In genomic region chr13:26280295-26280694, GRCh38 we compare ENCODE assay signal across 16 cellular contexts. TPM values are rescaled to one million over a fixed set of nuclear protein-coding genes. Genes with fewer than 3 reads are reported as not detected.
DNase-seq lines count a peak whose midpoint lies in the region; ATAC-seq and TF ChIP-seq lines count a peak whose summit lies in the region.
"Had no signal": no experiment of that assay in that cellular context is flagged by ENCODE, and none has a peak within 500 bp of the region (broad histone marks: within the 10 kb centered on the region; RNA-seq: fewer than 3 reads in every experiment).

No MANE protein-coding gene starts in this region.

- no peak for TF ChIP-seq POLR2A in heart left ventricle (IDR thresholded peaks at IDR 0.05)

- no peaks in the 10 kb centered on the region for H3K27me3 Mint-ChIP-seq in activated CD4-positive, alpha-beta T cell treated with anti-CD3 and anti-CD28 coated beads for 36 hours
- H3K27me3 Mint-ChIP-seq in activated CD4-positive, alpha-beta T cell treated with anti-CD3 and anti-CD28 coated beads, Interleukin-2, amount 10 ng/mL, durations not matched to agents 24 days and 14 days, result no peaks in the 10 kb centered on the region
- H3K27me3 Mint-ChIP-seq: activated T-cell treated with anti-CD3 and anti-CD28 coated beads, Interleukin-2, amount 50 U/mL, for 24 hours had no signal

- H3K4me3 ChIP-seq in SK-N-SH (ENCODE audit: low read depth in 2 of 2, low read length in 1 of 2) (0 out of 4 replicates have a peak overlapping the region, but pooled peaks of 1 of the 2 experiments have one; percentile 7), fibroblast of lung (replicated peaks in 1 of 4; ENCODE audit: control extremely low read depth in 1 of 4, insufficient read depth in 1 of 4, low read depth in 3 of 4, low read length in 4 of 4) (no peak overlapping the region), smooth muscle cell (no peak overlapping the region), HAP-1 (no peak overlapping the region), heart left ventricle (no peak overlapping the region), WERI-Rb-1 (ENCODE audit: low read depth, low read length) (no peak overlapping the region)
- H3K4me3 ChIP-seq: colonic mucosa had no signal

- peak in 1 of 2 experiments; percentile 56; a peak in 1 of 4 replicates for TF ChIP-seq EP300 in SK-N-SH (IDR thresholded peaks at IDR 0.05; ENCODE audit: borderline replicate concordance in 1 of 2, low read depth in 1 of 2, low read length in 1 of 2)

- H3K79me2 ChIP-seq in SK-N-SH (ENCODE audit: insufficient read depth) (peaks cover 56% of the 10 kb centered on the region), fibroblast of lung (ENCODE audit: control insufficient read depth, insufficient read depth, low read length) (peaks cover 3% of the 10 kb centered on the region), smooth muscle cell (ENCODE audit: low read depth) (peaks cover 60% of the 10 kb centered on the region)

- H3K36me3 ChIP-seq in SK-N-SH (replicated peaks in 1 of 2; ENCODE audit: control insufficient read depth in 1 of 2, insufficient read depth in 2 of 2, low read length in 1 of 2) (peaks cover 7 to 8% of the 10 kb centered on the region in 2 experiments), fibroblast of lung (ENCODE audit: control insufficient read depth, insufficient read depth, low read length) (no peaks in the 10 kb centered on the region), smooth muscle cell (ENCODE audit: low read depth) (peaks cover 3% of the 10 kb centered on the region), HAP-1 (replicated peaks) (no peaks in the 10 kb centered on the region), heart left ventricle (peaks cover 0 to 7% (median 4%) of the 10 kb centered on the region in 9 donors), WERI-Rb-1 (peaks cover 37% of the 10 kb centered on the region)
- H3K36me3 ChIP-seq: colonic mucosa had no signal

- peaks cover 15% of the 10 kb centered on the region for H3K36me3 Mint-ChIP-seq in activated CD4-positive, alpha-beta T cell treated with anti-CD3 and anti-CD28 coated beads for 36 hours (ENCODE audit: low read depth)
- peaks cover 14% of the 10 kb centered on the region for H3K36me3 Mint-ChIP-seq in activated CD4-positive, alpha-beta T cell treated with anti-CD3 and anti-CD28 coated beads, Interleukin-2, amount 10 ng/mL, durations not matched to agents 24 days and 14 days (ENCODE audit: low read depth)

- TF ChIP-seq RAD21 in SK-N-SH (IDR thresholded peaks at IDR 0.05; ENCODE audit: low read length), result no peak

- no peak overlapping the region for H3K4me3 Mint-ChIP-seq in activated CD4-positive, alpha-beta T cell treated with anti-CD3 and anti-CD28 coated beads for 36 hours
- no peak overlapping the region for H3K4me3 Mint-ChIP-seq in activated CD4-positive, alpha-beta T cell treated with anti-CD3 and anti-CD28 coated beads, Interleukin-2, amount 10 ng/mL, durations not matched to agents 24 days and 14 days
- H3K4me3 Mint-ChIP-seq: activated T-cell treated with anti-CD3 and anti-CD28 coated beads, Interleukin-2, amount 50 U/mL, for 24 hours; nephron had no signal

- H3K4me2 ChIP-seq in SK-N-SH, result peak overlapping the region; percentile 46
- H3K4me2 ChIP-seq in fibroblast of lung (ENCODE audit: extremely low read depth, insufficient read depth, low read length), result no peak overlapping the region
- no peak overlapping the region for H3K4me2 ChIP-seq in smooth muscle cell

- ATAC-seq in activated CD4-positive, alpha-beta T cell treated with anti-CD3 and anti-CD28 coated beads for 36 hours, result peak; percentile 49
- ATAC-seq in heart left ventricle, result no peak

- in situ Hi-C loops in HAP-1 (cut with MboI; ENCODE audit: low sequenced_read_pairs), result no loop called here

- H3K27ac ChIP-seq in SK-N-SH (ENCODE audit: low read depth in 2 of 2, low read length in 1 of 2), result peak overlapping the region in 1 of 2 experiments; percentile 64; a peak in 2 of 4 replicates
- no peak overlapping the region for H3K27ac ChIP-seq in fibroblast of lung (ENCODE audit: insufficient read depth, low read length)
- peak overlapping the region; percentile 47 for H3K27ac ChIP-seq in smooth muscle cell (ENCODE audit: low read depth)
- H3K27ac ChIP-seq in heart left ventricle, result no peak overlapping the region
- H3K27ac ChIP-seq in WERI-Rb-1, result no peak overlapping the region
- H3K27ac ChIP-seq: colonic mucosa had no signal

- H3K27ac Mint-ChIP-seq in activated CD4-positive, alpha-beta T cell treated with anti-CD3 and anti-CD28 coated beads for 36 hours, result no peak overlapping the region
- no peak overlapping the region for H3K27ac Mint-ChIP-seq in activated CD4-positive, alpha-beta T cell treated with anti-CD3 and anti-CD28 coated beads, Interleukin-2, amount 10 ng/mL, durations not matched to agents 24 days and 14 days
- H3K27ac Mint-ChIP-seq: activated T-cell treated with anti-CD3 and anti-CD28 coated beads, Interleukin-2, amount 50 U/mL, for 24 hours; nephron had no signal

- CTCF ChIA-PET in activated CD4-positive, alpha-beta T cell treated with anti-CD3 and anti-CD28 coated beads for 36 hours (lab: Charles Lee), result interaction anchor here (1.0 kb wide), 1 partner anchor 13 kb away, joined by 3 read pairs; no protein-coding TSS in a partner anchor
- CTCF ChIA-PET in SK-N-SH (lab: Yijun Ruan, JAX), result no interaction called here

- no peak for DNase-seq in activated CD4-positive, alpha-beta T cell treated with anti-CD3 and anti-CD28 coated beads for 36 hours
- DNase-seq in activated CD4-positive, alpha-beta T cell treated with anti-CD3 and anti-CD28 coated beads, Interleukin-2, amount 10 ng/mL, durations not matched to agents 24 days and 14 days, result no peak
- DNase-seq in SK-N-SH, result no peak
- peak; percentile 9 to 88 for DNase-seq in fibroblast of lung (ENCODE audit: low read depth in 2 of 2)
- no peak for DNase-seq in smooth muscle cell (lab: John Stamatoyannopoulos, UW; ENCODE audit: unreplicated experiment)
- no peak for DNase-seq in HAP-1 (ENCODE audit: low spot score in 2 of 2)
- no peak for DNase-seq in heart left ventricle
- DNase-seq in WERI-Rb-1, result no peak
- DNase-seq: activated T-cell treated with anti-CD3 and anti-CD28 coated beads, Interleukin-2, amount 50 U/mL, for 24 hours; colonic mucosa; COR-L47; GF-D8; NCI-H2081 treated with DMSO at 0.1 percent for 48 hours; NCI-H69; stimulated activated CD4-positive, alpha-beta T cell treated with anti-CD3 and anti-CD28 coated beads, Interleukin-1b, Interleukin-23, amount 100 ng/mL, for 48 hours had no signal

- H3F3A ChIP-seq in SK-N-SH (replicated peaks; ENCODE audit: insufficient read depth) (peaks cover 12% of the 10 kb centered on the region), smooth muscle cell (ENCODE audit: low read depth) (no peaks in the 10 kb centered on the region)

- H3K4me1 ChIP-seq in SK-N-SH (ENCODE audit: control insufficient read depth in 1 of 2, insufficient read depth in 2 of 2, low read depth in 1 of 2, low read length in 1 of 2) (peaks cover 0 to 11% of the 10 kb centered on the region in 2 experiments; a peak in 2 of 4 replicates), fibroblast of lung (ENCODE audit: control insufficient read depth, extremely low read depth, insufficient read depth, low read length) (no peaks in the 10 kb centered on the region), smooth muscle cell (ENCODE audit: low read depth) (no peaks in the 10 kb centered on the region), HAP-1 (no peaks in the 10 kb centered on the region), heart left ventricle (peaks cover 0 to 17% (median 4%) of the 10 kb centered on the region in 12 donors)
- H3K4me1 ChIP-seq: colonic mucosa had no signal

- no peak overlapping the region for H2AFZ ChIP-seq in SK-N-SH (ENCODE audit: low read depth)
- no peak overlapping the region for H2AFZ ChIP-seq in fibroblast of lung (ENCODE audit: low read length)
- no peak overlapping the region for H2AFZ ChIP-seq in smooth muscle cell (ENCODE audit: low read depth)

- H4K20me1 ChIP-seq in SK-N-SH (ENCODE audit: insufficient read depth), result peaks cover 11% of the 10 kb centered on the region; the same call in 1 of the 2 replicates
- H4K20me1 ChIP-seq in fibroblast of lung (ENCODE audit: control insufficient read depth, extremely low read depth, insufficient read depth, low read length), result no peaks in the 10 kb centered on the region
- H4K20me1 ChIP-seq in smooth muscle cell (ENCODE audit: low read depth), result peaks cover 54% of the 10 kb centered on the region

- no peaks in the 10 kb centered on the region for H3K9me2 ChIP-seq in SK-N-SH

- WGBS in SK-N-SH (ENCODE audit: low lambda C conversion rate), result 63% methylated on average over 2 of the region's 2 CpGs
- WGBS in smooth muscle cell (ENCODE audit: low lambda C conversion rate), result 71% methylated on average over 2 of the region's 2 CpGs
- 95 to 98% (median 97%) methylated on average over 2 of the region's 2 CpGs for WGBS in heart left ventricle, 4 donors

- POLR2A ChIA-PET in activated CD4-positive, alpha-beta T cell treated with anti-CD3 and anti-CD28 coated beads for 36 hours (lab: Charles Lee), result interaction anchor here (0.6 kb wide), 1 partner anchor 488 kb away, joined by 8 read pairs; no protein-coding TSS in a partner anchor
- POLR2A ChIA-PET in SK-N-SH (lab: Yijun Ruan, JAX), result no interaction called here

- no peaks in the 10 kb centered on the region for H3K27me3 ChIP-seq in SK-N-SH (ENCODE audit: insufficient read depth)
- no peaks in the 10 kb centered on the region for H3K27me3 ChIP-seq in fibroblast of lung (ENCODE audit: control insufficient read depth, insufficient read depth, low read length)
- no peaks in the 10 kb centered on the region for H3K27me3 ChIP-seq in smooth muscle cell (ENCODE audit: low read depth)
- H3K27me3 ChIP-seq in HAP-1 (ENCODE audit: low read depth), result no peaks in the 10 kb centered on the region
- H3K27me3 ChIP-seq in heart left ventricle, result no peaks in the 10 kb centered on the region
- no peaks in the 10 kb centered on the region for H3K27me3 ChIP-seq in WERI-Rb-1 (ENCODE audit: insufficient read depth, low read depth, severe bottlenecking)
- H3K27me3 ChIP-seq: colonic mucosa had no signal

- peaks cover 11% of the 10 kb centered on the region for H3K4me1 Mint-ChIP-seq in activated CD4-positive, alpha-beta T cell treated with anti-CD3 and anti-CD28 coated beads for 36 hours
- no peaks in the 10 kb centered on the region for H3K4me1 Mint-ChIP-seq in activated CD4-positive, alpha-beta T cell treated with anti-CD3 and anti-CD28 coated beads, Interleukin-2, amount 10 ng/mL, durations not matched to agents 24 days and 14 days
- H3K4me1 Mint-ChIP-seq: nephron had no signal

- H3K9ac ChIP-seq in SK-N-SH (no peak overlapping the region), fibroblast of lung (ENCODE audit: insufficient read depth, low read length) (no peak overlapping the region), smooth muscle cell (ENCODE audit: low read depth) (no peak overlapping the region)

- intact Hi-C loops in activated CD4-positive, alpha-beta T cell treated with anti-CD3 and anti-CD28 coated beads for 36 hours (cut with DNase I, micrococcal nuclease), result no loop called here
- intact Hi-C loops in activated CD4-positive, alpha-beta T cell treated with anti-CD3 and anti-CD28 coated beads, Interleukin-2, amount 10 ng/mL, durations not matched to agents 24 days and 14 days (cut with micrococcal nuclease), result no loop called here
- intact Hi-C loops in heart left ventricle (cut with DNase I), result no loop called here

- H3K9me3 ChIP-seq in SK-N-SH, result no peaks in the 10 kb centered on the region
- no peaks in the 10 kb centered on the region for H3K9me3 ChIP-seq in fibroblast of lung (ENCODE audit: control insufficient read depth, insufficient read depth, low read depth, low read length)
- no peaks in the 10 kb centered on the region for H3K9me3 ChIP-seq in smooth muscle cell (replicated peaks; ENCODE audit: low read depth)
- no peaks in the 10 kb centered on the region for H3K9me3 ChIP-seq in HAP-1
- no peaks in the 10 kb centered on the region for H3K9me3 ChIP-seq in heart left ventricle
- peaks cover 23% of the 10 kb centered on the region for H3K9me3 ChIP-seq in WERI-Rb-1 (ENCODE audit: severe bottlenecking)
- H3K9me3 ChIP-seq: colonic mucosa had no signal

- H3K9me3 Mint-ChIP-seq in activated CD4-positive, alpha-beta T cell treated with anti-CD3 and anti-CD28 coated beads for 36 hours (ENCODE audit: low read depth), result peaks cover 4% of the 10 kb centered on the region
- H3K9me3 Mint-ChIP-seq in activated CD4-positive, alpha-beta T cell treated with anti-CD3 and anti-CD28 coated beads, Interleukin-2, amount 10 ng/mL, durations not matched to agents 24 days and 14 days, result peaks cover 6% of the 10 kb centered on the region

- TF ChIP-seq CTCF in SK-N-SH (IDR thresholded peaks at IDR 0.05), result no peak
- TF ChIP-seq CTCF in fibroblast of lung (conservative IDR thresholded peaks at IDR 0.05 in 1 of 2, IDR thresholded peaks at IDR 0.05 in 1 of 2; ENCODE audit: low read depth in 1 of 2, low read length in 2 of 2), result no peak
- TF ChIP-seq CTCF in smooth muscle cell (IDR thresholded peaks at IDR 0.05; ENCODE audit: borderline replicate concordance, insufficient read depth, poor library complexity, severe bottlenecking), result no peak
- TF ChIP-seq CTCF in heart left ventricle (IDR thresholded peaks at IDR 0.05), result no peak
- TF ChIP-seq CTCF in WERI-Rb-1 (IDR thresholded peaks at IDR 0.05; ENCODE audit: low read depth, low read length), result no peak

RNA-seq across cellular contexts. Expression of gene CDK8, which starts 26.4 kb away (rescaled TPM):
- total RNA-seq in activated CD4-positive, alpha-beta T cell treated with anti-CD3 and anti-CD28 coated beads for 36 hours, result 10 to 100 TPM; 17.4 to 24.3 TPM
- total RNA-seq in activated CD4-positive, alpha-beta T cell treated with anti-CD3 and anti-CD28 coated beads, Interleukin-2, amount 10 ng/mL, durations not matched to agents 24 days and 14 days, result 18.6 and 20.0 TPM in 2 replicates
- polyA plus RNA-seq in SK-N-SH (2012; rRNA removed) (10.1 and 11.3 TPM in 2 replicates), fibroblast of lung (17.7 and 18.3 TPM in 2 replicates), smooth muscle cell (11.3 and 12.6 TPM in 2 replicates), heart left ventricle (10 to 100 TPM in 1 of 2 donors, 1 to 10 TPM in 1; 5.3 to 12.4 TPM)
- 10.9 and 11.4 TPM in 2 replicates for polyA plus RNA-seq in SK-N-SH (2012; cell fraction: cytosol; rRNA removed)
- polyA plus RNA-seq in SK-N-SH (2012; cell fraction: nucleus; rRNA removed), result 12.9 and 26.3 TPM in 2 replicates
- total RNA-seq in fibroblast of lung (19.7 and 20.5 TPM in 2 replicates), smooth muscle cell (32.7 and 45.4 TPM in 2 replicates), heart left ventricle (10 to 100 TPM in 4 of 9 donors, 1 to 10 TPM in 5; 8.4 to 11.6 (median 9.9) TPM)
- polyA plus RNA-seq in fibroblast of lung (2012), result 9.9 TPM in 2 replicates
- 9.5 and 33.1 TPM in 2 replicates for polyA minus RNA-seq in fibroblast of lung (ENCODE audit: low replicate concordance)

RNA-seq across cellular contexts. Expression of gene RNF6, which starts 58.2 kb away (rescaled TPM):
- total RNA-seq in activated CD4-positive, alpha-beta T cell treated with anti-CD3 and anti-CD28 coated beads for 36 hours, result 10 to 100 TPM; 37.0 to 42.4 TPM
- total RNA-seq in activated CD4-positive, alpha-beta T cell treated with anti-CD3 and anti-CD28 coated beads, Interleukin-2, amount 10 ng/mL, durations not matched to agents 24 days and 14 days, result 45.8 and 53.4 TPM in 2 replicates
- polyA plus RNA-seq in SK-N-SH (2012; rRNA removed) (13.8 and 21.2 TPM in 2 replicates), fibroblast of lung (33.5 and 39.4 TPM in 2 replicates), smooth muscle cell (27.8 and 31.7 TPM in 2 replicates), heart left ventricle (10 to 100 TPM in 1 of 2 donors, 1 to 10 TPM in 1; 8.6 to 33.5 TPM)
- 23.1 and 25.3 TPM in 2 replicates for polyA plus RNA-seq in SK-N-SH (2012; cell fraction: cytosol; rRNA removed)
- polyA plus RNA-seq in SK-N-SH (2012; cell fraction: nucleus; rRNA removed), result 8.1 and 15.1 TPM in 2 replicates
- total RNA-seq in fibroblast of lung (54.2 and 71.2 TPM in 2 replicates), smooth muscle cell (47.3 and 55.5 TPM in 2 replicates), heart left ventricle (10 to 100 TPM; 13.9 to 38.2 (median 23.8) TPM)
- 26.7 and 28.7 TPM in 2 replicates for polyA plus RNA-seq in fibroblast of lung (2012)
- 13.5 and 31.6 TPM in 2 replicates for polyA minus RNA-seq in fibroblast of lung (ENCODE audit: low replicate concordance)

Comparison
In these comparisons a context has a peak if more than half of its experiments do, and no peak if none do; other contexts are left out.
1. DNase-seq: peak in fibroblast of lung (2 of 2); none in activated CD4-positive, alpha-beta T cell treated with anti-CD3 and anti-CD28 coated beads for 36 hours (single experiment), activated CD4-positive, alpha-beta T cell treated with anti-CD3 and anti-CD28 coated beads, Interleukin-2, amount 10 ng/mL, durations not matched to agents 24 days and 14 days (single experiment), SK-N-SH (single experiment), smooth muscle cell (single experiment), HAP-1 (0 of 2), heart left ventricle (0 of 5) and WERI-Rb-1 (single experiment).